8 cellular contexts compared by ENCODE assay signal in genomic region chr1:19645544-19646252, GRCh38. TPM values are rescaled to one million over a fixed set of nuclear protein-coding genes. Genes with fewer than 3 reads are reported as not detected.
A peak's percentile ranks its signal among the peaks of the same experiment; 100 is the strongest.
DNase-seq lines count a peak whose midpoint lies in the region; ATAC-seq and TF ChIP-seq lines count a peak whose summit lies in the region.

No MANE protein-coding gene starts in this region.

- H3K9me3 ChIP-seq in heart right ventricle (no peaks in the 10 kb centered on the region), mucosa of descending colon (no peaks in the 10 kb centered on the region), uterus (no peaks in the 10 kb centered on the region)

- H3K4me3 ChIP-seq in heart right ventricle (peak overlapping the region; percentile 44 to 88 (median 72)), mucosa of descending colon (peak overlapping the region; percentile 86), uterus (peak overlapping the region; percentile 71 to 89)

- TF ChIP-seq CTCF in heart right ventricle (IDR thresholded peaks at IDR 0.05) (no peak), mucosa of descending colon (IDR thresholded peaks at IDR 0.05) (no peak), uterus (IDR thresholded peaks at IDR 0.05) (no peak), foreskin keratinocyte (conservative IDR thresholded peaks at IDR 0.05) (no peak)

- 41 to 61% methylated on average over 24 of the region's 24 CpGs for WGBS in heart right ventricle, 2 donors

- peak in 1 of 2 donors; percentile 52 for DNase-seq in heart right ventricle
- no peak for DNase-seq in Right ventricle myocardium inferior (ENCODE audit: missing footprints)
- DNase-seq in dermis blood vessel endothelial cell: peak; percentile 52
- DNase-seq in mucosa of descending colon: peak; percentile 40 to 66 (median 63)
- DNase-seq in uterus: no peak
- no peak for DNase-seq in foreskin keratinocyte
- no peak for DNase-seq in UCSD-AML1 (lab: John Stamatoyannopoulos, UW; ENCODE audit: unreplicated experiment)
- DNase-seq in activated gamma-delta T cell treated with Interleukin-2 at 50 U/mL for 16 hours: no peak

- H3K27me3 ChIP-seq in heart right ventricle (peaks cover 0 to 42% (median 0%) of the 10 kb centered on the region in 7 donors), uterus (no peaks in the 10 kb centered on the region), foreskin keratinocyte (no peaks in the 10 kb centered on the region)

- TF ChIP-seq POLR2A in uterus (IDR thresholded peaks at IDR 0.05): no peak

- H3K36me3 ChIP-seq in heart right ventricle: no peaks in the 10 kb centered on the region
- no peaks in the 10 kb centered on the region for H3K36me3 ChIP-seq in mucosa of descending colon (ENCODE audit: low read depth)
- H3K36me3 ChIP-seq in uterus: no peaks in the 10 kb centered on the region

- intact Hi-C loops in heart right ventricle (cut with DNase I) (loop anchor here in 9 of 10 donors (5.0 to 10.0 kb wide), 5 partner anchors 48 to 253 kb away; partner anchors contain the start of gene CAPZB (in 6 of the 9)), Right ventricle myocardium inferior (cut with DNase I) (loop anchor here (2.0 to 5.0 kb wide), 3 partner anchors 49 to 158 kb away; partner anchors contain the start of gene CAPZB), mucosa of descending colon (cut with DNase I, micrococcal nuclease) (loop anchor here in 1 of 2 donors (10.0 kb wide), 1 partner anchor 51 kb away; a partner anchor contains a TSS), uterus (cut with DNase I; ENCODE audit: low total_unique reads) (loop anchor here (5.0 to 10.0 kb wide), 2 partner anchors 161 to 253 kb away; partner anchors contain the start of gene CAPZB)

- H3K27ac ChIP-seq in heart right ventricle (peak overlapping the region; percentile 78 to 95 (median 92)), uterus (peak overlapping the region; percentile 96 to 97), foreskin keratinocyte (no peak overlapping the region)

- peaks cover 13 to 70% (median 57%) of the 10 kb centered on the region in 9 donors for H3K4me1 ChIP-seq in heart right ventricle
- peaks cover 48% of the 10 kb centered on the region for H3K4me1 ChIP-seq in mucosa of descending colon (ENCODE audit: low read depth)
- peaks cover 5 to 29% of the 10 kb centered on the region in 2 donors for H3K4me1 ChIP-seq in uterus
- peaks cover 2% of the 10 kb centered on the region for H3K4me1 ChIP-seq in foreskin keratinocyte

- ATAC-seq in heart right ventricle (peak in 5 of 8 donors; percentile 2 to 10 (median 6)), Right ventricle myocardium inferior (no peak), mucosa of descending colon (peak; percentile 23), foreskin keratinocyte (no peak)

RNA-seq across cellular contexts. Expression of gene NBL1, which starts 1.6 kb away (rescaled TPM):
- 10 to 100 TPM; 18.5 to 48.7 (median 35.1) TPM for total RNA-seq in heart right ventricle
- 10 to 100 TPM; 47.9 to 48.5 TPM for polyA plus RNA-seq in heart right ventricle
- total RNA-seq in Right ventricle myocardium inferior: 55.0 TPM
- total RNA-seq in dermis blood vessel endothelial cell: 98.2 and 156 TPM in 2 replicates
- total RNA-seq in mucosa of descending colon: 100 to 1,000 TPM; 320 to 457 (median 426) TPM
- total RNA-seq in uterus: 100 to 1,000 TPM in 1 of 4 donors, 10 to 100 TPM in 3; 54.1 to 222 (median 71.1) TPM
- 93.4 and 105 TPM in 2 replicates for total RNA-seq in foreskin keratinocyte
- 119 and 130 TPM in 2 replicates for polyA plus RNA-seq in foreskin keratinocyte

RNA-seq across cellular contexts. Expression of gene HTR6, which starts 19.0 kb away (rescaled TPM):
- not detected for total RNA-seq in heart right ventricle
- not detected for polyA plus RNA-seq in heart right ventricle
- total RNA-seq in Right ventricle myocardium inferior: not detected
- not detected in 2 replicates for total RNA-seq in dermis blood vessel endothelial cell
- total RNA-seq in mucosa of descending colon: not detected
- not detected for total RNA-seq in uterus
- not detected in 2 replicates for total RNA-seq in foreskin keratinocyte
- polyA plus RNA-seq in foreskin keratinocyte: not detected in 2 replicates

Comparison
In these comparisons a context has a peak if more than half of its experiments do, and no peak if none do; other contexts are left out.
1. ATAC-seq: peak in heart right ventricle (5 of 8) and mucosa of descending colon (single experiment); none in Right ventricle myocardium inferior (single experiment) and foreskin keratinocyte (single experiment).
2. DNase-seq: peak in dermis blood vessel endothelial cell (single experiment) and mucosa of descending colon (3 of 3); none in Right ventricle myocardium inferior (single experiment), uterus (0 of 2), foreskin keratinocyte (0 of 2), UCSD-AML1 (single experiment) and activated gamma-delta T cell treated with Interleukin-2 at 50 U/mL for 16 hours (single experiment).
3. Peak in every context shown above with its lines, with median percentiles within 50 percentile points of each other: H3K4me3 ChIP-seq.